1 cellular context compared by ENCODE assay signal in genomic region chr19:497861-498590, GRCh38.
TF ChIP-seq lines count a peak whose summit lies in the region.

No MANE protein-coding gene starts in this region.

TF ChIP-seq in HepG2, 621 proteins besides CTCF, POLR2A, EP300 and RAD21 (continued from another document and continues in another):
- TF ChIP-seq ELK4 (CRISPR knock-in tag; IDR thresholded peaks at IDR 0.05; ENCODE audit: borderline replicate concordance): no peak
- TF ChIP-seq ZNF703 (CRISPR knock-in tag; IDR thresholded peaks at IDR 0.05; ENCODE audit: borderline replicate concordance): no peak
- TF ChIP-seq NBN (conservative IDR thresholded peaks at IDR 0.05): no peak
- no peak for TF ChIP-seq HIC2 (CRISPR knock-in tag; IDR thresholded peaks at IDR 0.05; ENCODE audit: low read depth)
- peak; percentile 74 for TF ChIP-seq ZNF687 (CRISPR knock-in tag; IDR thresholded peaks at IDR 0.05)
- TF ChIP-seq ZNF484 (CRISPR knock-in tag; IDR thresholded peaks at IDR 0.05; ENCODE audit: borderline replicate concordance, low read depth): no peak
- TF ChIP-seq ZSCAN9 (CRISPR knock-in tag; IDR thresholded peaks at IDR 0.05; ENCODE audit: borderline replicate concordance): 0 out of 2 replicates have a peak, but pooled peaks have one; percentile 29
- TF ChIP-seq E2F2 (CRISPR knock-in tag; IDR thresholded peaks at IDR 0.05; ENCODE audit: borderline replicate concordance): no peak
- no peak for TF ChIP-seq TBX3 (IDR thresholded peaks at IDR 0.05; ENCODE audit: borderline replicate concordance)
- no peak for TF ChIP-seq ZNF713 (CRISPR knock-in tag; IDR thresholded peaks at IDR 0.05)
- TF ChIP-seq ZBED4 (CRISPR knock-in tag; IDR thresholded peaks at IDR 0.05; ENCODE audit: borderline replicate concordance): no peak
- TF ChIP-seq ATF3 (CRISPR knock-in tag; IDR thresholded peaks at IDR 0.05): no peak
- TF ChIP-seq CREB3 (CRISPR knock-in tag; IDR thresholded peaks at IDR 0.05): no peak
- TF ChIP-seq IKZF5 (CRISPR knock-in tag; IDR thresholded peaks at IDR 0.05): no peak
- no peak for TF ChIP-seq ZNF619 (CRISPR knock-in tag; IDR thresholded peaks at IDR 0.05)
- TF ChIP-seq MAF1 (CRISPR knock-in tag; IDR thresholded peaks at IDR 0.05; ENCODE audit: borderline replicate concordance): no peak
- peak; percentile 56 for TF ChIP-seq HNF4A (CRISPR knock-in tag; IDR thresholded peaks at IDR 0.05)
- no peak for TF ChIP-seq RFX1 (IDR thresholded peaks at IDR 0.05)
- TF ChIP-seq ZBTB1 (CRISPR knock-in tag; IDR thresholded peaks at IDR 0.05; ENCODE audit: borderline replicate concordance): no peak
- no peak for TF ChIP-seq ZNF18 (CRISPR knock-in tag; IDR thresholded peaks at IDR 0.05; ENCODE audit: insufficient replicate concordance)
- no peak for TF ChIP-seq ZC3H13 (CRISPR knock-in tag; IDR thresholded peaks at IDR 0.05)
- 0 out of 2 replicates have a peak, but pooled peaks have one; percentile 44 for TF ChIP-seq ZNF761 (CRISPR knock-in tag; conservative IDR thresholded peaks at IDR 0.05)
- no peak for TF ChIP-seq ZNF367 (CRISPR knock-in tag; IDR thresholded peaks at IDR 0.05; ENCODE audit: borderline replicate concordance)
- TF ChIP-seq PATZ1 (CRISPR knock-in tag; IDR thresholded peaks at IDR 0.05): peak; percentile 28; the same call in 1 of the 2 replicates
- TF ChIP-seq MLX (CRISPR knock-in tag; IDR thresholded peaks at IDR 0.05): no peak
- TF ChIP-seq ZNF44 (CRISPR knock-in tag; IDR thresholded peaks at IDR 0.05): no peak; the same call in 1 of the 2 replicates
- peak; percentile 59; the same call in 1 of the 2 replicates for TF ChIP-seq ZFP36L1 (CRISPR knock-in tag; IDR thresholded peaks at IDR 0.05)
- no peak for TF ChIP-seq TFAP4 (IDR thresholded peaks at IDR 0.05; ENCODE audit: borderline replicate concordance, low read depth)
- 0 out of 2 replicates have a peak, but pooled peaks have one; percentile 24 for TF ChIP-seq DZIP1 (CRISPR knock-in tag; IDR thresholded peaks at IDR 0.05)
- no peak for TF ChIP-seq PHF20 (CRISPR knock-in tag; IDR thresholded peaks at IDR 0.05)
- no peak for TF ChIP-seq CC2D1A (CRISPR knock-in tag; IDR thresholded peaks at IDR 0.05)
